21 cellular contexts compared by ENCODE assay signal in the genomic region with DNA sequence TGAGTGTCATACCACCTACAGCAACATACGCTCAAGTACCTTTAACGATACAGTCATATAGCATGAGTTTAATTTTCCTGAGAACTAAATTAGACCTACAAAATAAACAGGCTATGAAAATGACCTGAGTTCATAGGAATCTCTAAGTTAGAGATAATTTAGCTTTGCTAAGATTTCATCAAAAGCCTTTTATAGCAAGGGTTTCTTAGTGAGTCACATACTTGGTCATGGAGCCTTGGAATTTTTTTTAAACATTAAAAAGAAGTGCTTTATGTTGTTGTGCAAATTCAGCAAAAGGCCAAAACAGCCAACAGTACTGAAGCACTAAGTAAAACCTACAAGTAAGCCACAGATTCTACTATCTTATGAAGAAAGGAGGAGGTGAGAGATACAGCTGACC.
DNase-seq lines count a peak whose midpoint lies in the region; ATAC-seq and TF ChIP-seq lines count a peak whose summit lies in the region.
"Had no signal": no experiment of that assay in that cellular context is flagged by ENCODE, and none has a peak within 500 bp of the region (broad histone marks: within the 10 kb centered on the region; RNA-seq: fewer than 3 reads in every experiment).

No MANE protein-coding gene starts in this region.

- H3K27me3 ChIP-seq in smooth muscle cell (ENCODE audit: low read depth), result no peaks in the 10 kb centered on the region

- 22% methylated on average over 2 of the region's 2 CpGs for WGBS in smooth muscle cell (ENCODE audit: low lambda C conversion rate)

- H3K4me1 ChIP-seq in smooth muscle cell (ENCODE audit: low read depth), result peaks cover 8% of the 10 kb centered on the region

- peak overlapping the region; percentile 12 for H3K27ac Mint-ChIP-seq in activated naive CD4-positive, alpha-beta T cell treated with anti-CD3 and anti-CD28 coated beads, Interleukin-2, amount 50 U/mL, for 24 hours
- H3K27ac Mint-ChIP-seq in activated naive CD4-positive, alpha-beta T cell treated with anti-CD3 and anti-CD28 coated beads, Interleukin-2, amount 50 U/mL, for 72 hours, result no peak overlapping the region
- H3K27ac Mint-ChIP-seq in natural killer cell treated with Interleukin-12 subunit alpha and Interleukin-12 subunit beta and Interleukin-15 and Interleukin-18, amount 100 ng/mL, for 72 hours, result no peak overlapping the region
- H3K27ac Mint-ChIP-seq: CD8-positive, alpha-beta memory T cell; effector memory CD8-positive, alpha-beta T cell; type B pancreatic cell had no signal

- no peak for ATAC-seq in activated naive CD4-positive, alpha-beta T cell treated with anti-CD3 and anti-CD28 coated beads, Interleukin-2, amount 50 U/mL, for 72 hours
- ATAC-seq in natural killer cell treated with Interleukin-12 subunit alpha and Interleukin-12 subunit beta and Interleukin-15 and Interleukin-18, amount 100 ng/mL, for 72 hours, result no peak
- ATAC-seq: effector memory CD8-positive, alpha-beta T cell; sciatic nerve had no signal

- H3F3A ChIP-seq in smooth muscle cell (ENCODE audit: low read depth), result peaks cover 10% of the 10 kb centered on the region

- H3K79me2 ChIP-seq in smooth muscle cell (ENCODE audit: low read depth), result no peaks in the 10 kb centered on the region

- no peak overlapping the region for H3K9ac ChIP-seq in smooth muscle cell (ENCODE audit: low read depth)

- H3K4me2 ChIP-seq in smooth muscle cell, result peak overlapping the region; percentile 57

- no peaks in the 10 kb centered on the region for H4K20me1 ChIP-seq in smooth muscle cell (ENCODE audit: low read depth)

- no peak for TF ChIP-seq CTCF in fibroblast of villous mesenchyme (IDR thresholded peaks at IDR 0.05; ENCODE audit: insufficient read depth, low read depth, low read length)
- no peak for TF ChIP-seq CTCF in smooth muscle cell (IDR thresholded peaks at IDR 0.05; ENCODE audit: borderline replicate concordance, insufficient read depth, poor library complexity, severe bottlenecking)

- no peaks in the 10 kb centered on the region for H3K9me3 Mint-ChIP-seq in activated naive CD4-positive, alpha-beta T cell treated with anti-CD3 and anti-CD28 coated beads, Interleukin-2, amount 50 U/mL, for 24 hours
- no peaks in the 10 kb centered on the region for H3K9me3 Mint-ChIP-seq in activated naive CD4-positive, alpha-beta T cell treated with anti-CD3 and anti-CD28 coated beads, Interleukin-2, amount 50 U/mL, for 72 hours
- H3K9me3 Mint-ChIP-seq in natural killer cell treated with Interleukin-12 subunit alpha and Interleukin-12 subunit beta and Interleukin-15 and Interleukin-18, amount 100 ng/mL, for 72 hours, result no peaks in the 10 kb centered on the region
- H3K9me3 Mint-ChIP-seq: CD8-positive, alpha-beta memory T cell; effector memory CD8-positive, alpha-beta T cell; type B pancreatic cell had no signal

- H3K27me3 Mint-ChIP-seq in activated naive CD4-positive, alpha-beta T cell treated with anti-CD3 and anti-CD28 coated beads, Interleukin-2, amount 50 U/mL, for 24 hours, result no peaks in the 10 kb centered on the region
- no peaks in the 10 kb centered on the region for H3K27me3 Mint-ChIP-seq in natural killer cell treated with Interleukin-12 subunit alpha and Interleukin-12 subunit beta and Interleukin-15 and Interleukin-18, amount 100 ng/mL, for 72 hours
- H3K27me3 Mint-ChIP-seq: effector memory CD8-positive, alpha-beta T cell; type B pancreatic cell had no signal

- no peaks in the 10 kb centered on the region for H3K36me3 ChIP-seq in smooth muscle cell (ENCODE audit: low read depth)

- peaks cover 33% of the 10 kb centered on the region for H3K36me3 Mint-ChIP-seq in activated naive CD4-positive, alpha-beta T cell treated with anti-CD3 and anti-CD28 coated beads, Interleukin-2, amount 50 U/mL, for 24 hours
- H3K36me3 Mint-ChIP-seq in activated naive CD4-positive, alpha-beta T cell treated with anti-CD3 and anti-CD28 coated beads, Interleukin-2, amount 50 U/mL, for 72 hours, result peaks cover 19 to 26% of the 10 kb centered on the region in 2 donors
- peaks cover 20% of the 10 kb centered on the region for H3K36me3 Mint-ChIP-seq in natural killer cell treated with Interleukin-12 subunit alpha and Interleukin-12 subunit beta and Interleukin-15 and Interleukin-18, amount 100 ng/mL, for 72 hours

- H3K4me3 Mint-ChIP-seq in activated naive CD4-positive, alpha-beta T cell treated with anti-CD3 and anti-CD28 coated beads, Interleukin-2, amount 50 U/mL, for 24 hours, result no peak overlapping the region
- H3K4me3 Mint-ChIP-seq in natural killer cell treated with Interleukin-12 subunit alpha and Interleukin-12 subunit beta and Interleukin-15 and Interleukin-18, amount 100 ng/mL, for 72 hours, result no peak overlapping the region
- H3K4me3 Mint-ChIP-seq: CD8-positive, alpha-beta memory T cell; effector memory CD8-positive, alpha-beta T cell; type B pancreatic cell had no signal

- DNase-seq in activated naive CD4-positive, alpha-beta T cell treated with anti-CD3 and anti-CD28 coated beads, Interleukin-2, amount 50 U/mL, for 72 hours (ENCODE audit: low spot score in 2 of 2), result no peak
- DNase-seq in amniotic epithelial cell (ENCODE audit: low read depth) (peak; percentile 90), fibroblast of villous mesenchyme (ENCODE audit: low read depth) (peak; percentile 83), smooth muscle cell (lab: John Stamatoyannopoulos, UW; ENCODE audit: unreplicated experiment) (no peak), NCI-H1048 (lab: John Stamatoyannopoulos, UW) (no peak), NCI-H1417 (lab: John Stamatoyannopoulos, UW) (no peak)
- no peak for DNase-seq in natural killer cell treated with Interleukin-12 subunit alpha and Interleukin-12 subunit beta and Interleukin-15 and Interleukin-18, amount 100 ng/mL, for 72 hours (ENCODE audit: low spot score)
- DNase-seq: 8988T; activated CD4-positive, CD25-positive, alpha-beta regulatory T cell; activated effector memory CD4-positive, alpha-beta T cell treated with anti-CD3 and anti-CD28 coated beads, Interleukin-2, amount 50 U/mL, for 16 hours; CD8-positive, alpha-beta memory T cell; effector memory CD8-positive, alpha-beta T cell; mesendoderm; MM.1S; NCI-H2029; NCI-H748 treated with DMSO at 0.1 percent for 48 hours; RPMI8226; T-helper 1 cell had no signal

- peak overlapping the region; percentile 84 for H3K27ac ChIP-seq in smooth muscle cell (ENCODE audit: low read depth)

- H2AFZ ChIP-seq in smooth muscle cell (ENCODE audit: low read depth), result no peak overlapping the region

- H3K9me3 ChIP-seq in smooth muscle cell (replicated peaks; ENCODE audit: low read depth), result no peaks in the 10 kb centered on the region

- no peaks in the 10 kb centered on the region for H3K4me1 Mint-ChIP-seq in activated naive CD4-positive, alpha-beta T cell treated with anti-CD3 and anti-CD28 coated beads, Interleukin-2, amount 50 U/mL, for 24 hours
- no peaks in the 10 kb centered on the region for H3K4me1 Mint-ChIP-seq in natural killer cell treated with Interleukin-12 subunit alpha and Interleukin-12 subunit beta and Interleukin-15 and Interleukin-18, amount 100 ng/mL, for 72 hours (ENCODE audit: low read depth in 2 of 2)
- H3K4me1 Mint-ChIP-seq: CD8-positive, alpha-beta memory T cell had no signal

- H3K4me3 ChIP-seq in fibroblast of villous mesenchyme (ENCODE audit: low read depth, low read length) (no peak overlapping the region), smooth muscle cell (no peak overlapping the region)

Comparison
In these comparisons a context has a peak if more than half of its experiments do, and no peak if none do; other contexts are left out.
1. DNase-seq: peak in amniotic epithelial cell (single experiment) and fibroblast of villous mesenchyme (single experiment); none in activated naive CD4-positive, alpha-beta T cell treated with anti-CD3 and anti-CD28 coated beads, Interleukin-2, amount 50 U/mL, for 72 hours (0 of 2), smooth muscle cell (single experiment), NCI-H1048 (single experiment), natural killer cell treated with Interleukin-12 subunit alpha and Interleukin-12 subunit beta and Interleukin-15 and Interleukin-18, amount 100 ng/mL, for 72 hours (single experiment) and NCI-H1417 (0 of 3).